In genomic region chr3:89699771-89700170, GRCh38 we compare ENCODE assay signal across 13 cellular contexts.
"Had no signal": no experiment of that assay in that cellular context is flagged by ENCODE, and none has a peak within 500 bp of the region (broad histone marks: within the 10 kb centered on the region; RNA-seq: fewer than 3 reads in every experiment).

No MANE protein-coding gene starts in this region.

- FAIRE-seq: frontal cortex, keratinocyte had no signal

- H3K9me3 ChIP-seq: ascending aorta had no signal

- H3K27me3 ChIP-seq: ascending aorta, heart left ventricle had no signal

- H3K36me3 ChIP-seq: ascending aorta, heart left ventricle had no signal

- DNase-seq: activated CD4-positive, alpha-beta T cell treated with anti-CD3 and anti-CD28 coated beads for 36 hours; activated CD8-positive, alpha-beta T cell treated with anti-CD3 and anti-CD28 coated beads, Interleukin-2, amount 10 ng/mL, durations not matched to agents 7 days and 5 days; activated naive CD4-positive, alpha-beta T cell; heart left ventricle; naive B cell; retina; stimulated activated CD4-positive, alpha-beta T cell treated with anti-CD3 and anti-CD28 coated beads, Interleukin-15, amount 100 ng/mL, for 24 hours; stimulated activated CD4-positive, alpha-beta T cell treated with anti-CD3 and anti-CD28 coated beads, Interleukin-4, amount 100 ng/mL, for 24 hours; T1000 had no signal

- H3K27ac ChIP-seq: ascending aorta, heart left ventricle, VCaP had no signal

- H3K4me3 ChIP-seq: ascending aorta, heart left ventricle had no signal

- H3K4me1 ChIP-seq: ascending aorta, heart left ventricle had no signal
